Comparison of ENCODE assay signal across 16 cellular contexts in genomic region chr1:12301518-12302237, GRCh38.
DNase-seq lines count a peak whose midpoint lies in the region; ATAC-seq, FAIRE-seq and TF ChIP-seq lines count a peak whose summit lies in the region.
"Had no signal": no experiment of that assay in that cellular context is flagged by ENCODE, and none has a peak within 500 bp of the region (broad histone marks: within the 10 kb centered on the region; RNA-seq: fewer than 3 reads in every experiment).

No MANE protein-coding gene starts in this region.

- H3K4me1 ChIP-seq in heart right ventricle (peaks cover 0 to 26% (median 16%) of the 10 kb centered on the region in 9 donors), kidney (ENCODE audit: control insufficient read depth in 1 of 2, insufficient read depth in 1 of 2, low read depth in 1 of 2, low read length in 2 of 2) (no peaks in the 10 kb centered on the region)
- H3K4me1 ChIP-seq: Caco-2 had no signal

- no peaks in the 10 kb centered on the region for H4K20me1 ChIP-seq in neural cell (ENCODE audit: insufficient read depth)

- no peak for FAIRE-seq in kidney (lab: Jason Lieb, UNC)
- FAIRE-seq: GM12892 had no signal

- TF ChIP-seq EP300 in neural cell (conservative IDR thresholded peaks at IDR 0.05; ENCODE audit: poor library complexity, severe bottlenecking) = no peak

- H2AFZ ChIP-seq in neural cell (ENCODE audit: low read depth, low read length) = no peak overlapping the region

- TF ChIP-seq RAD21 in neural cell (conservative IDR thresholded peaks at IDR 0.05) = no peak

- intact Hi-C loops in Right ventricle myocardium inferior (cut with DNase I) (no loop called here), cardiac septum (cut with DNase I) (no loop called here), heart right ventricle (cut with DNase I) (no loop called here), kidney (cut with DNase I) (no loop called here)

- no peaks in the 10 kb centered on the region for H3K79me2 ChIP-seq in neural cell (replicated peaks; ENCODE audit: insufficient read depth, low read length)

- H3K27ac ChIP-seq in heart right ventricle = peak overlapping the region in 2 of 10 donors; percentile 7 to 23
- peak overlapping the region; percentile 71 for H3K27ac ChIP-seq in neural cell (ENCODE audit: low read length)
- no peak overlapping the region for H3K27ac ChIP-seq in kidney (ENCODE audit: low read depth in 2 of 2, low read length in 2 of 2)
- peak overlapping the region in 1 of 2 donors; percentile 33 for H3K27ac ChIP-seq in coronary artery

- DNase-seq in Right ventricle myocardium inferior (ENCODE audit: missing footprints) (no peak), cardiac septum (ENCODE audit: low spot score) (no peak), heart right ventricle (no peak), MV-4-11 (lab: John Stamatoyannopoulos, UW) (no peak), kidney (no peak), coronary artery (ENCODE audit: low spot score) (no peak)
- peak; percentile 31 for DNase-seq in Jurkat, Clone E6-1 (ENCODE audit: low read depth, low spot score)
- DNase-seq: 8988T; Caco-2; CD8-positive, alpha-beta memory T cell; DND-41; GDM1; GOT3; H9 had no signal

- H3K9ac ChIP-seq in neural cell (ENCODE audit: low read length) (peak overlapping the region; percentile 23), kidney (ENCODE audit: low read length in 2 of 2) (no peak overlapping the region)

- ATAC-seq in Right ventricle myocardium inferior (peak; percentile 42), heart right ventricle (peak in 5 of 8 donors; percentile 11 to 62 (median 44))

- H3K36me3 ChIP-seq in heart right ventricle (peaks cover 0 to 100% (median 38%) of the 10 kb centered on the region in 9 donors), neural cell (ENCODE audit: insufficient read depth, low read length) (peaks cover 6% of the 10 kb centered on the region), kidney (ENCODE audit: control insufficient read depth in 1 of 2, insufficient read depth in 2 of 2, low read length in 2 of 2) (peaks cover 12 to 36% of the 10 kb centered on the region in 2 donors)

- 59 to 70% methylated on average over 8 of the region's 8 CpGs for WGBS in heart right ventricle, 2 donors

- H3K9me3 ChIP-seq in heart right ventricle = no peaks in the 10 kb centered on the region
- H3K9me3 ChIP-seq in neural cell (ENCODE audit: low read length) = no peaks in the 10 kb centered on the region
- no peaks in the 10 kb centered on the region for H3K9me3 ChIP-seq in kidney (ENCODE audit: control insufficient read depth in 1 of 2, low read length in 2 of 2)
- H3K9me3 ChIP-seq: Caco-2 had no signal

- no peak overlapping the region for H3K4me2 ChIP-seq in neural cell (ENCODE audit: low read length)

- TF ChIP-seq CTCF in heart right ventricle (IDR thresholded peaks at IDR 0.05) = no peak
- no peak for TF ChIP-seq CTCF in neural cell (IDR thresholded peaks at IDR 0.05; ENCODE audit: poor library complexity, severe bottlenecking)
- TF ChIP-seq CTCF in kidney (IDR thresholded peaks at IDR 0.05; ENCODE audit: borderline replicate concordance, extremely low read depth, insufficient read depth) = no peak
- no peak for TF ChIP-seq CTCF in coronary artery (IDR thresholded peaks at IDR 0.05)

- no peaks in the 10 kb centered on the region for H3K9me2 ChIP-seq in neural cell (ENCODE audit: insufficient read depth, low read length)

- no peak overlapping the region for H3K4me3 ChIP-seq in Jurkat, Clone E6-1 (ENCODE audit: low read length)
- H3K4me3 ChIP-seq in heart right ventricle = no peak overlapping the region
- H3K4me3 ChIP-seq in neural cell (ENCODE audit: low read length) = peak overlapping the region; percentile 35
- H3K4me3 ChIP-seq in kidney (ENCODE audit: low read length in 2 of 2) = no peak overlapping the region
- H3K4me3 ChIP-seq in coronary artery = no peak overlapping the region

- H3F3A ChIP-seq in neural cell (ENCODE audit: insufficient read depth, low read length, poor library complexity, severe bottlenecking) = no peaks in the 10 kb centered on the region

- H3K27me3 ChIP-seq in heart right ventricle = no peaks in the 10 kb centered on the region
- no peaks in the 10 kb centered on the region for H3K27me3 ChIP-seq in neural cell (ENCODE audit: insufficient read depth, low read depth, low read length)

TF ChIP-seq in neural cell, 6 proteins besides CTCF, POLR2A, EP300 and RAD21:
- TF ChIP-seq MXI1 (conservative IDR thresholded peaks at IDR 0.05; ENCODE audit: poor library complexity, severe bottlenecking) (no peak), EZH2 (IDR thresholded peaks at IDR 0.05; ENCODE audit: borderline replicate concordance, insufficient read depth, low read length, poor library complexity, severe bottlenecking) (no peak), TAF1 (IDR thresholded peaks at IDR 0.05; ENCODE audit: low read depth) (no peak), SMC3 (conservative IDR thresholded peaks at IDR 0.05; ENCODE audit: poor library complexity) (no peak), REST (IDR thresholded peaks at IDR 0.05; ENCODE audit: borderline replicate concordance) (no peak), POLR2AphosphoS5 (IDR thresholded peaks at IDR 0.05) (no peak)
